Comparison of ENCODE assay signal across 23 cellular contexts in genomic region chr7:559396-559705, GRCh38. TPM values are rescaled to one million over a fixed set of nuclear protein-coding genes. Genes with fewer than 3 reads are reported as not detected.
DNase-seq lines count a peak whose midpoint lies in the region; ATAC-seq and TF ChIP-seq lines count a peak whose summit lies in the region.
"Had no signal": no experiment of that assay in that cellular context is flagged by ENCODE, and none has a peak within 500 bp of the region (broad histone marks: within the 10 kb centered on the region; RNA-seq: fewer than 3 reads in every experiment).

No MANE protein-coding gene starts in this region.

- H3K14ac ChIP-seq in neuronal stem cell (ENCODE audit: low read length), result peak overlapping the region; percentile 1

- no peak overlapping the region for H4K91ac ChIP-seq in neuronal stem cell (ENCODE audit: low read depth, low read length, poor library complexity)

- no TSS peak for BruUV-seq in Caco-2 (replicated peaks; lab: Mats Ljungman, UMichigan)

- POLR2A ChIA-PET in Caco-2 (lab: Charles Lee), result no interaction called here

- peak overlapping the region; percentile 70 for H3K18ac ChIP-seq in neuronal stem cell (ENCODE audit: low read length)

- no peak overlapping the region for H4K8ac ChIP-seq in neuronal stem cell (ENCODE audit: low read depth, low read length)

- no peaks in the 10 kb centered on the region for H3K36me3 Mint-ChIP-seq in type B pancreatic cell
- peaks cover 13% of the 10 kb centered on the region for H3K36me3 Mint-ChIP-seq in Caco-2 (ENCODE audit: insufficient read depth, unreplicated experiment)
- H3K36me3 Mint-ChIP-seq: CD14-positive monocyte; CD8-positive, alpha-beta memory T cell had no signal

- H3K4me3 ChIP-seq in heart left ventricle (no peak overlapping the region), coronary artery (no peak overlapping the region), neuronal stem cell (ENCODE audit: low read length in 2 of 2) (no peak overlapping the region), Caco-2 (ENCODE audit: low read depth, low read length) (no peak overlapping the region)
- H3K4me3 ChIP-seq: A549; BLaER1 treated with 17β-estradiol and CSF1 and Interleukin-3, amounts not matched to agents 10 nM and 100 nM; GM23248 had no signal

- H3K36me3 ChIP-seq in heart left ventricle (no peaks in the 10 kb centered on the region), neuronal stem cell (replicated peaks in 1 of 2; ENCODE audit: control insufficient read depth in 2 of 2, insufficient read depth in 2 of 2, low read length in 2 of 2) (no peaks in the 10 kb centered on the region), Caco-2 (ENCODE audit: control insufficient read depth, insufficient read depth, low read length) (no peaks in the 10 kb centered on the region)
- H3K36me3 ChIP-seq: BE2C; BLaER1 treated with 17β-estradiol and CSF1 and Interleukin-3, amounts not matched to agents 10 nM and 100 nM had no signal

- CTCF ChIA-PET in Caco-2 (lab: Charles Lee), result no interaction called here

- H2AK5ac ChIP-seq in neuronal stem cell (ENCODE audit: low read depth, low read length), result no peak overlapping the region

- H2AFZ ChIP-seq in neuronal stem cell (ENCODE audit: low read length), result no peak overlapping the region
- H2AFZ ChIP-seq: GM23248 had no signal

- H3K27ac ChIP-seq in heart left ventricle, result peak overlapping the region in 1 of 12 donors; percentile 62
- H3K27ac ChIP-seq in coronary artery, result peak overlapping the region; percentile 77 to 78
- no peak overlapping the region for H3K27ac ChIP-seq in neuronal stem cell (replicated peaks; ENCODE audit: low read length)
- H3K27ac ChIP-seq: A549; BLaER1 treated with 17β-estradiol and CSF1 and Interleukin-3, amounts not matched to agents 10 nM and 100 nM; GM23248 had no signal

- peak overlapping the region; percentile 16 for H3K23ac ChIP-seq in neuronal stem cell (ENCODE audit: low read depth, low read length, poor library complexity)

- no peak overlapping the region for H3K4me3 Mint-ChIP-seq in type B pancreatic cell
- no peak overlapping the region for H3K4me3 Mint-ChIP-seq in Caco-2 (ENCODE audit: unreplicated experiment)
- H3K4me3 Mint-ChIP-seq: CD14-positive monocyte; CD4-positive, alpha-beta T cell; CD8-positive, alpha-beta memory T cell; H9 had no signal

- no peak overlapping the region for H2BK15ac ChIP-seq in neuronal stem cell (ENCODE audit: low read length)

- H3K27me3 Mint-ChIP-seq in type B pancreatic cell (no peaks in the 10 kb centered on the region), Caco-2 (ENCODE audit: insufficient read depth, unreplicated experiment) (no peaks in the 10 kb centered on the region)
- H3K27me3 Mint-ChIP-seq: CD4-positive, alpha-beta T cell; CD8-positive, alpha-beta memory T cell had no signal

- peaks cover 2% of the 10 kb centered on the region for H3K79me1 ChIP-seq in neuronal stem cell (ENCODE audit: low read depth, low read length)

- H3K4me2 ChIP-seq in neuronal stem cell (ENCODE audit: insufficient read depth, low read length, poor library complexity, severe bottlenecking), result no peak overlapping the region
- H3K4me2 ChIP-seq: A549 had no signal

- peaks cover 0 to 3% (median 0%) of the 10 kb centered on the region in 12 donors for H3K9me3 ChIP-seq in heart left ventricle
- H3K9me3 ChIP-seq in neuronal stem cell (replicated peaks in 1 of 2; ENCODE audit: control insufficient read depth in 2 of 2, insufficient read depth in 1 of 2, low read depth in 1 of 2, low read length in 2 of 2), result peaks cover 5% of the 10 kb centered on the region in 2 donors
- H3K9me3 ChIP-seq in Caco-2, result 0 out of 2 replicates have a peak, but pooled peaks cover 3% of the 10 kb centered on the region
- H3K9me3 ChIP-seq: A549; BE2C; BLaER1 treated with 17β-estradiol and CSF1 and Interleukin-3, amounts not matched to agents 10 nM and 100 nM had no signal

- peaks cover 6% of the 10 kb centered on the region for H3K4me1 Mint-ChIP-seq in type B pancreatic cell (ENCODE audit: unreplicated experiment)
- no peaks in the 10 kb centered on the region for H3K4me1 Mint-ChIP-seq in Caco-2 (ENCODE audit: low read depth, unreplicated experiment)
- H3K4me1 Mint-ChIP-seq: CD14-positive monocyte had no signal

- TF ChIP-seq CTCF in heart left ventricle (IDR thresholded peaks at IDR 0.05) (no peak), coronary artery (IDR thresholded peaks at IDR 0.05) (no peak), type B pancreatic cell (conservative IDR thresholded peaks at IDR 0.05) (no peak), Caco-2 (IDR thresholded peaks at IDR 0.05; ENCODE audit: insufficient read depth in 1 of 2, low read depth in 1 of 2, low read length in 1 of 2, severe bottlenecking in 1 of 2, unreplicated experiment in 1 of 2) (no peak)

- no peak overlapping the region for H3K9ac ChIP-seq in neuronal stem cell (ENCODE audit: low read depth, low read length, poor library complexity)
- H3K9ac ChIP-seq: BLaER1 treated with 17β-estradiol and CSF1 and Interleukin-3, amounts not matched to agents 10 nM and 100 nM; GM23248 had no signal

- H2BK12ac ChIP-seq in neuronal stem cell (ENCODE audit: low read length), result no peak overlapping the region

- intact Hi-C loops in Right ventricle myocardium inferior (cut with DNase I) (no loop called here), heart left ventricle (cut with DNase I) (no loop called here), Caco-2 (cut with micrococcal nuclease; ENCODE audit: unreplicated experiment) (no loop called here)

- H3K4me1 ChIP-seq in heart left ventricle (peaks cover 0 to 18% (median 0%) of the 10 kb centered on the region in 12 donors), neuronal stem cell (ENCODE audit: control insufficient read depth in 2 of 2, insufficient read depth in 1 of 2, low read depth in 1 of 2, low read length in 2 of 2) (no peaks in the 10 kb centered on the region), Caco-2 (no peaks in the 10 kb centered on the region)
- H3K4me1 ChIP-seq: A549, BE2C had no signal

- H3K27me3 ChIP-seq in heart left ventricle (no peaks in the 10 kb centered on the region), neuronal stem cell (ENCODE audit: control insufficient read depth in 3 of 3, insufficient read depth in 3 of 3, low read depth in 1 of 3, low read length in 3 of 3) (no peaks in the 10 kb centered on the region), Caco-2 (replicated peaks; ENCODE audit: control insufficient read depth, insufficient read depth, low read length) (no peaks in the 10 kb centered on the region)
- H3K27me3 ChIP-seq: BE2C; BLaER1 treated with 17β-estradiol and CSF1 and Interleukin-3, amounts not matched to agents 10 nM and 100 nM had no signal

- H2BK120ac ChIP-seq in neuronal stem cell (ENCODE audit: low read depth, low read length), result no peak overlapping the region

- WGBS in heart left ventricle, 4 donors, result 89 to 97% (median 96%) methylated on average over 18 to 21 of the region's 21 CpGs
- no CpG with 5 or more reads among the region's 21 CpGs for WGBS in neuronal stem cell (ENCODE audit: extremely low coverage in 2 of 2, insufficient read length in 2 of 2, insufficient replicate concordance in 1 of 2), 2 donors

- H2BK5ac ChIP-seq in neuronal stem cell (ENCODE audit: low read length), result peak overlapping the region; percentile 4

- DNase-seq in Right ventricle myocardium inferior (ENCODE audit: missing footprints) (peak; percentile 63), heart left ventricle (no peak), coronary artery (ENCODE audit: low spot score) (no peak), neuronal stem cell (ENCODE audit: low spot score) (no peak), type B pancreatic cell (ENCODE audit: extremely low spot score, unreplicated experiment) (no peak), Caco-2 (no peak)
- no peak for DNase-seq in effector CD4-positive, alpha-beta T cell
- DNase-seq: 8988T; ACHN; AML-193; BE2C; Calu3; CD4-positive, alpha-beta T cell; CD8-positive, alpha-beta memory T cell; DMS53; DMS79 treated with DMSO at 0.1 percent for 48 hours; GF-D8; GM23248; H9 had no signal

- H3K9me3 Mint-ChIP-seq in type B pancreatic cell (no peaks in the 10 kb centered on the region), Caco-2 (ENCODE audit: unreplicated experiment) (no peaks in the 10 kb centered on the region)
- H3K9me3 Mint-ChIP-seq: CD4-positive, alpha-beta T cell; CD8-positive, alpha-beta memory T cell had no signal

- TF ChIP-seq POLR2A in heart left ventricle (IDR thresholded peaks at IDR 0.05), result no peak

- H3K27ac Mint-ChIP-seq in type B pancreatic cell, result no peak overlapping the region
- no peak overlapping the region for H3K27ac Mint-ChIP-seq in Caco-2 (ENCODE audit: unreplicated experiment)
- H3K27ac Mint-ChIP-seq: CD14-positive monocyte; CD4-positive, alpha-beta T cell; CD8-positive, alpha-beta memory T cell had no signal

- ATAC-seq in Right ventricle myocardium inferior (no peak), heart left ventricle (no peak)
- ATAC-seq: A549, HCT116 had no signal

- no peak overlapping the region for H3K4ac ChIP-seq in neuronal stem cell (ENCODE audit: low read length)

RNA-seq across cellular contexts. Expression of gene PDGFA, which starts 39.7 kb away (rescaled TPM):
- total RNA-seq in Right ventricle myocardium inferior (37.2 TPM), heart left ventricle (10 to 100 TPM; 19.4 to 50.9 (median 23.3) TPM), type B pancreatic cell (ENCODE audit: low replicate concordance) (28.1 and 49.7 TPM in 2 replicates), Caco-2 (2022) (76.8 and 78.5 TPM in 2 replicates)
- polyA plus RNA-seq in heart left ventricle, result 10 to 100 TPM; 11.8 to 17.9 TPM
- polyA plus RNA-seq in neuronal stem cell (2013, experiment 1 of 2), result 6.2 TPM
- polyA plus RNA-seq in neuronal stem cell (2013, experiment 2 of 2), result 5.7 TPM
